8 cellular contexts compared by ENCODE assay signal in the genomic region with DNA sequence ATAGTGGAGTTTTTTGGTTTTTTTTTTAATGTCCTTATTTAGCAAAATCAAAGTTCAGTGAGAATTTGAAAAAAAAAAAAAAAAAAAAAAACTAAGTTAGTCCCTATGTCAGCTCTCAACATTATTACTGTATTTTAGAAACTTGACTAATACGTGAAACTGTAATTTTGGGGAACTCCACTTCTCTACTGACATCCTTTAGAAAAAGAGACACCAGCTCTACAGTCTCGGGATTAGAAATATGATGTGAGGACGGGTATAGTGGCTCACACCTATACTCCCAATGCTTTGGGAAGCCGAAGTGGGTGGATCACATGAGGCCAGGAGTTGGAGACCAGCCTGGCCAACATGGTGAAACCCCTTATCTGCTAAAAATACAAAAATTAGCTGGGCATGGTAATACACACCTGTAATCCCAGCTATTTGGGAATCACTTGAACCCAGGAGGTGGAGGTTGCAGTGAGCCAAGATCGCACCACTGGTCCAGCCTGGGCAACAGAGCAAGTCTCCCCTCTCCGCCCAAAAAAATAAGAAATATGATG. TPM values are rescaled to one million over a fixed set of nuclear protein-coding genes. Genes with fewer than 3 reads are reported as not detected.
DNase-seq lines count a peak whose midpoint lies in the region; ATAC-seq and TF ChIP-seq lines count a peak whose summit lies in the region.
"Not testable (repeated sequence)": the region's sequence is repeated elsewhere in the genome, so short reads cannot be mapped to it uniquely, and the experiment has no call there.

No MANE protein-coding gene starts in this region.

- H3K36me3 ChIP-seq in BLaER1 (peaks cover 28% of the 10 kb centered on the region), MM.1S (replicated peaks; ENCODE audit: insufficient read depth, low read length) (peaks cover 22% of the 10 kb centered on the region), endodermal cell (ENCODE audit: control insufficient read depth, insufficient read depth, low read length) (peaks cover 29% of the 10 kb centered on the region), stomach (peaks cover 12 to 26% (median 22%) of the 10 kb centered on the region in 4 donors)

- H3K4me3 Mint-ChIP-seq in activated B cell treated with CpG ODN at 0.5 μM for 24 hours (peak overlapping the region; percentile 72), endodermal cell (peak overlapping the region; percentile 33), natural killer cell (peak overlapping the region; percentile 63)
- peak overlapping the region; percentile 65 for H3K4me3 Mint-ChIP-seq in activated naive CD4-positive, alpha-beta T cell treated with anti-CD3 and anti-CD28 coated beads, Interleukin-2, amount 10 ng/mL, durations not matched to agents 7 days and 5 days

- peaks cover 43% of the 10 kb centered on the region for H3F3A ChIP-seq in MM.1S (ENCODE audit: insufficient read depth, low read length)

- DNase-seq in MM.1S; activated B cell treated with CpG ODN at 0.5 μM for 24 hours; activated naive CD4-positive, alpha-beta T cell treated with anti-CD3 and anti-CD28 coated beads, Interleukin-2, amount 10 ng/mL, durations not matched to agents 7 days and 5 days; natural killer cell; stomach: not testable (repeated sequence)
- DNase-seq in endodermal cell, result peak; percentile 30

- WGBS in endodermal cell (ENCODE audit: insufficient coverage in 1 of 2, insufficient read length in 1 of 2), 2 experiments, result 95% methylated on average over 5 of the region's 6 CpGs; no CpG with 5 or more reads in 1 of the 2 experiments
- 76 to 84% (median 78%) methylated on average over 6 of the region's 6 CpGs for WGBS in stomach, 5 donors

- not testable (repeated sequence) for TF ChIP-seq POLR2A in stomach (IDR thresholded peaks at IDR 0.05)

- H2AFZ ChIP-seq in MM.1S (ENCODE audit: low read length), result not testable (repeated sequence)

- H4K20me1 ChIP-seq in BLaER1, result peaks cover 20% of the 10 kb centered on the region
- H4K20me1 ChIP-seq in MM.1S (ENCODE audit: insufficient read depth, low read length), result not testable (repeated sequence)

- not testable (repeated sequence) for TF ChIP-seq CTCF in MM.1S (IDR thresholded peaks at IDR 0.05; ENCODE audit: low read length); activated B cell treated with CpG ODN at 0.5 μM for 24 hours (IDR thresholded peaks at IDR 0.05); endodermal cell (conservative IDR thresholded peaks at IDR 0.05); natural killer cell (IDR thresholded peaks at IDR 0.05); stomach (IDR thresholded peaks at IDR 0.05)

- H3K27ac Mint-ChIP-seq in activated B cell treated with CpG ODN at 0.5 μM for 24 hours, result peak overlapping the region; percentile 88
- H3K27ac Mint-ChIP-seq in activated naive CD4-positive, alpha-beta T cell treated with anti-CD3 and anti-CD28 coated beads, Interleukin-2, amount 10 ng/mL, durations not matched to agents 7 days and 5 days, result peak overlapping the region; percentile 86
- H3K27ac Mint-ChIP-seq in endodermal cell, result peak overlapping the region; percentile 88
- H3K27ac Mint-ChIP-seq in natural killer cell, result peak overlapping the region; percentile 90 to 92

- H3K36me3 Mint-ChIP-seq in activated B cell treated with CpG ODN at 0.5 μM for 24 hours (ENCODE audit: low read depth) (peaks cover 27% of the 10 kb centered on the region), endodermal cell (ENCODE audit: low read depth) (peaks cover 30% of the 10 kb centered on the region)
- H3K36me3 Mint-ChIP-seq in activated naive CD4-positive, alpha-beta T cell treated with anti-CD3 and anti-CD28 coated beads, Interleukin-2, amount 10 ng/mL, durations not matched to agents 7 days and 5 days, result peaks cover 57% of the 10 kb centered on the region
- not testable (repeated sequence) for H3K36me3 Mint-ChIP-seq in natural killer cell

- POLR2A ChIA-PET in activated B cell treated with CpG ODN at 0.5 μM for 24 hours (lab: Charles Lee), result interaction anchor here (0.6 to 1.7 kb wide), 9 partner anchors 9 to 357 kb away, joined by 3 to 17 read pairs (median 5); partner anchors contain the start of gene ZNF217

- H3K27me3 Mint-ChIP-seq in activated B cell treated with CpG ODN at 0.5 μM for 24 hours; activated naive CD4-positive, alpha-beta T cell treated with anti-CD3 and anti-CD28 coated beads, Interleukin-2, amount 10 ng/mL, durations not matched to agents 7 days and 5 days; endodermal cell (ENCODE audit: insufficient read depth); natural killer cell (ENCODE audit: low read depth in 2 of 2): not testable (repeated sequence)

- peaks cover 87% of the 10 kb centered on the region for H3K4me1 Mint-ChIP-seq in activated B cell treated with CpG ODN at 0.5 μM for 24 hours
- H3K4me1 Mint-ChIP-seq in activated naive CD4-positive, alpha-beta T cell treated with anti-CD3 and anti-CD28 coated beads, Interleukin-2, amount 10 ng/mL, durations not matched to agents 7 days and 5 days, result peaks cover 87% of the 10 kb centered on the region
- peaks cover 72% of the 10 kb centered on the region for H3K4me1 Mint-ChIP-seq in endodermal cell
- H3K4me1 Mint-ChIP-seq in natural killer cell, result peaks cover 68 to 75% of the 10 kb centered on the region in 2 donors

- H3K9me3 ChIP-seq in BLaER1; MM.1S (replicated peaks; ENCODE audit: insufficient read depth, low read length); endodermal cell (ENCODE audit: control insufficient read depth, low read length); stomach: not testable (repeated sequence)

- H3K9me3 Mint-ChIP-seq in activated B cell treated with CpG ODN at 0.5 μM for 24 hours; activated naive CD4-positive, alpha-beta T cell treated with anti-CD3 and anti-CD28 coated beads, Interleukin-2, amount 10 ng/mL, durations not matched to agents 7 days and 5 days; endodermal cell; natural killer cell: not testable (repeated sequence)

- H3K4me2 ChIP-seq in BLaER1 (peak overlapping the region; percentile 93), MM.1S (ENCODE audit: low read depth, low read length) (peak overlapping the region; percentile 84)

- H3K27me3 ChIP-seq in BLaER1; MM.1S (replicated peaks; ENCODE audit: insufficient read depth, low read length); endodermal cell (ENCODE audit: control insufficient read depth, insufficient read depth, low read length, poor library complexity, severe bottlenecking); stomach: not testable (repeated sequence)

- ATAC-seq in GM18868 (IDR thresholded peaks at IDR 0.05; ENCODE audit: unreplicated experiment) (peak; percentile 36), activated B cell treated with CpG ODN at 0.5 μM for 24 hours (ENCODE audit: low read depth) (peak; percentile 32)
- ATAC-seq in natural killer cell, result not testable (repeated sequence)

- not testable (repeated sequence) for TF ChIP-seq EP300 in stomach (IDR thresholded peaks at IDR 0.05)

- H3K9ac ChIP-seq in BLaER1 (peak overlapping the region; percentile 94), MM.1S (ENCODE audit: low read length) (peak overlapping the region; percentile 85)
- not testable (repeated sequence) for H3K9ac ChIP-seq in endodermal cell (ENCODE audit: extremely low read depth, low read length, poor library complexity, severe bottlenecking)

- H3K4me1 ChIP-seq in BLaER1, result peaks cover 61% of the 10 kb centered on the region
- not testable (repeated sequence) for H3K4me1 ChIP-seq in MM.1S (ENCODE audit: low read length)
- peaks cover 23% of the 10 kb centered on the region for H3K4me1 ChIP-seq in endodermal cell (ENCODE audit: control insufficient read depth, insufficient read depth, low read length)
- H3K4me1 ChIP-seq in stomach, result peaks cover 45 to 93% (median 71%) of the 10 kb centered on the region in 4 donors

- H3K79me2 ChIP-seq in MM.1S (ENCODE audit: low read length), result peaks cover 99% of the 10 kb centered on the region

- intact Hi-C loops in activated B cell treated with CpG ODN at 0.5 μM for 24 hours (cut with micrococcal nuclease); natural killer cell (cut with micrococcal nuclease); stomach (cut with DNase I; ENCODE audit: low total_unique reads): not testable (repeated sequence)

- not testable (repeated sequence) for H3K4me3 ChIP-seq in BLaER1, stomach
- peak overlapping the region; percentile 49 for H3K4me3 ChIP-seq in MM.1S (ENCODE audit: low read length)
- H3K4me3 ChIP-seq in endodermal cell (ENCODE audit: low read length), result peak overlapping the region; percentile 45

- not testable (repeated sequence) for H3K9me2 ChIP-seq in MM.1S (replicated peaks; ENCODE audit: insufficient read depth, low read length)

- CTCF ChIA-PET in activated B cell treated with CpG ODN at 0.5 μM for 24 hours (lab: Charles Lee), result interaction anchor here (1.8 kb wide), 1 partner anchor 331 kb away, joined by 4 read pairs; no protein-coding TSS in a partner anchor
- CTCF ChIA-PET in activated naive CD4-positive, alpha-beta T cell treated with anti-CD3 and anti-CD28 coated beads, Interleukin-2, amount 10 ng/mL, durations not matched to agents 7 days and 5 days (lab: Charles Lee), result not testable (repeated sequence)

- H3K27ac ChIP-seq in BLaER1 (peak overlapping the region; percentile 92), MM.1S (ENCODE audit: low read length) (peak overlapping the region; percentile 92), stomach (peak overlapping the region in 4 of 5 donors; percentile 38 to 100 (median 68))
- H3K27ac ChIP-seq in endodermal cell (ENCODE audit: low read depth, low read length), result not testable (repeated sequence)

RNA-seq across cellular contexts. Expression of gene ZNF217, which starts 8.5 kb away (rescaled TPM):
- total RNA-seq in activated B cell treated with CpG ODN at 0.5 μM for 24 hours (70.0 and 80.3 TPM in 2 replicates), endodermal cell (100 to 1,000 TPM; 100 to 123 TPM), natural killer cell (10 to 100 TPM; 56.1 to 69.1 (median 59.0) TPM), stomach (10 to 100 TPM; 24.3 to 40.2 (median 31.7) TPM)
- 45.7 TPM for polyA plus RNA-seq in endodermal cell (2013, experiment 1 of 2)
- 46.1 TPM for polyA plus RNA-seq in endodermal cell (2013, experiment 2 of 2)
- polyA plus RNA-seq in stomach, result 1 to 10 TPM; 6.3 to 9.6 (median 7.1) TPM
